22 cellular contexts compared by ENCODE assay signal in the genomic region with DNA sequence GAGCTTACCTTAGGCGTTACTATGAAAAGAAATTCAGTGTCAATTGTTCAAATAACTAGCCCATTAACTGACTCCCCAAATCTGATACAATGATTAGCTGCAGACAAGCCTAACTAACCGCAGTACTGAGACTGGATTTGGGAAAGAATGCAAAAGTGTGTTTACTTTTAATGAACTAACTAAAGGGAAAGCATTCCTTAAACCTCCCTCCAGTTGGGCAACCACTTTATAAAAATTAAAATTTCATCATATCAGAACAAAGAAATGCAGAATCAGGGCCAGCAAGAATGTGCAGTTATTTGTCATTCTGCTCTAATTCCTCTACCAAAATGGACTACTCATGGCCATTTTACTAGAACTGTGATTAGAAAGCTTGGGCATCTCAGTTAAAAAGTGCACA. TPM values are rescaled to one million over a fixed set of nuclear protein-coding genes. Genes with fewer than 3 reads are reported as not detected.
"Had no signal": no experiment of that assay in that cellular context is flagged by ENCODE, and none has a peak within 500 bp of the region (broad histone marks: within the 10 kb centered on the region; RNA-seq: fewer than 3 reads in every experiment).

No MANE protein-coding gene starts in this region.

- H3K4me3 ChIP-seq: MG63 had no signal

- H3K36me3 ChIP-seq: MG63 had no signal

- DNase-seq: IMR-90, Karpas-422, KG1, MG63, NCI-H1092, NCI-H1105 treated with DMSO at 0.1 percent for 48 hours, NCI-H1417 treated with DMSO at 0.1 percent for 48 hours, NCI-H146, NCI-H1694 treated with DMSO at 0.1 percent for 48 hours, NCI-H1930, NCI-H2081, NCI-H2107, NCI-H2227 treated with DMSO at 0.1 percent for 48 hours, NCI-H524, NCI-H69, NCI-H774, Right ventricle myocardium superior, RPMI8226, SIG-M5, SK-N-SH, SW 1271 had no signal

- ATAC-seq: HepG2 had no signal

- H3K9me3 ChIP-seq: MG63, SK-N-SH had no signal

- H3K27me3 ChIP-seq: MG63 had no signal

RNA-seq across cellular contexts. Expression of a gene that starts 11.7 kb away (rescaled TPM):
- polyA plus RNA-seq: SK-N-SH had no signal
